Comparison of ENCODE assay signal across 1 cellular context in the genomic region with DNA sequence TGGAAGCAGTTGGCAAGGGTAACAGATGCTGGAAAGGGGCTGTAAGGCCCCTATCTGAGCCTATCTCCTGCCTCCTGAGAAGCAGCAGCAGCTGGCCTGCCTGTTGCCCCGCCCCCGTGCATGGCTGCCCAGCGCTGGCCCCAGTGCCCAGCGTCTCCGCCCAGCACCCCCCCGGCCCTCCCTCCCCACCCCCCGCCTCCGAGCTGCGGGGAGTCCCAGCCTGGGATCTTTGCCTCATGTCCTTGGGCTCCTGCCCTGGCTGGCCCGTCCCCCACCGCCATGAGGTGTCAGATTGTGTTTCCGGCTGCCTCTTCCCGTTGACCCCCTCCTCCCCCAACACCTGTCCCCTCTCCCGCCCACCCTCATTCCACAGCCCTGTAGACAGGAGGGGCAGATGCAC.
A peak's percentile ranks its signal among the peaks of the same experiment; 100 is the strongest.
TF ChIP-seq lines count a peak whose summit lies in the region.

A gene (plus strand): TSS at position 365 of the 400 bp plus-strand sequence. CDS start 56 bp downstream, outside the sequence.

TF ChIP-seq in HepG2, 621 proteins besides CTCF, POLR2A, EP300 and RAD21 (continued from another document):
- TF ChIP-seq GTF3A (CRISPR knock-in tag; conservative IDR thresholded peaks at IDR 0.05) (no peak), SP5 (CRISPR knock-in tag; IDR thresholded peaks at IDR 0.05; ENCODE audit: borderline replicate concordance, low read depth) (peak; percentile 39; the same call in 1 of the 2 replicates), ZNF431 (CRISPR knock-in tag; IDR thresholded peaks at IDR 0.05; ENCODE audit: borderline replicate concordance, low read depth) (no peak), NR1H2 (CRISPR knock-in tag; IDR thresholded peaks at IDR 0.05; ENCODE audit: borderline replicate concordance, low read depth) (no peak), ZNF562 (CRISPR knock-in tag; IDR thresholded peaks at IDR 0.05; ENCODE audit: borderline replicate concordance) (no peak), JUN (CRISPR knock-in tag; IDR thresholded peaks at IDR 0.05) (no peak), ZNF670 (CRISPR knock-in tag; IDR thresholded peaks at IDR 0.05; ENCODE audit: borderline replicate concordance) (0 out of 2 replicates have a peak, but pooled peaks have one; percentile 46), ERF (CRISPR knock-in tag; IDR thresholded peaks at IDR 0.05) (no peak)
- TF ChIP-seq, protein P1, sequence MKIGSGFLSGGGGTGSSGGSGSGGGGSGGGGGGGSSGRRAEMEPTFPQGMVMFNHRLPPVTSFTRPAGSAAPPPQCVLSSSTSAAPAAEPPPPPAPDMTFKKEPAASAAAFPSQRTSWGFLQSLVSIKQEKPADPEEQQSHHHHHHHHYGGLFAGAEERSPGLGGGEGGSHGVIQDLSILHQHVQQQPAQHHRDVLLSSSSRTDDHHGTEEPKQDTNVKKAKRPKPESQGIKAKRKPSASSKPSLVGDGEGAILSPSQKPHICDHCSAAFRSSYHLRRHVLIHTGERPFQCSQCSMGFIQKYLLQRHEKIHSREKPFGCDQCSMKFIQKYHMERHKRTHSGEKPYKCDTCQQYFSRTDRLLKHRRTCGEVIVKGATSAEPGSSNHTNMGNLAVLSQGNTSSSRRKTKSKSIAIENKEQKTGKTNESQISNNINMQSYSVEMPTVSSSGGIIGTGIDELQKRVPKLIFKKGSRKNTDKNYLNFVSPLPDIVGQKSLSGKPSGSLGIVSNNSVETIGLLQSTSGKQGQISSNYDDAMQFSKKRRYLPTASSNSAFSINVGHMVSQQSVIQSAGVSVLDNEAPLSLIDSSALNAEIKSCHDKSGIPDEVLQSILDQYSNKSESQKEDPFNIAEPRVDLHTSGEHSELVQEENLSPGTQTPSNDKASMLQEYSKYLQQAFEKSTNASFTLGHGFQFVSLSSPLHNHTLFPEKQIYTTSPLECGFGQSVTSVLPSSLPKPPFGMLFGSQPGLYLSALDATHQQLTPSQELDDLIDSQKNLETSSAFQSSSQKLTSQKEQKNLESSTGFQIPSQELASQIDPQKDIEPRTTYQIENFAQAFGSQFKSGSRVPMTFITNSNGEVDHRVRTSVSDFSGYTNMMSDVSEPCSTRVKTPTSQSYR (CRISPR knock-in tag; IDR thresholded peaks at IDR 0.05; ENCODE audit: borderline replicate concordance), result peak; percentile 41; the same call in 1 of the 2 replicates
- TF ChIP-seq, protein P2, sequence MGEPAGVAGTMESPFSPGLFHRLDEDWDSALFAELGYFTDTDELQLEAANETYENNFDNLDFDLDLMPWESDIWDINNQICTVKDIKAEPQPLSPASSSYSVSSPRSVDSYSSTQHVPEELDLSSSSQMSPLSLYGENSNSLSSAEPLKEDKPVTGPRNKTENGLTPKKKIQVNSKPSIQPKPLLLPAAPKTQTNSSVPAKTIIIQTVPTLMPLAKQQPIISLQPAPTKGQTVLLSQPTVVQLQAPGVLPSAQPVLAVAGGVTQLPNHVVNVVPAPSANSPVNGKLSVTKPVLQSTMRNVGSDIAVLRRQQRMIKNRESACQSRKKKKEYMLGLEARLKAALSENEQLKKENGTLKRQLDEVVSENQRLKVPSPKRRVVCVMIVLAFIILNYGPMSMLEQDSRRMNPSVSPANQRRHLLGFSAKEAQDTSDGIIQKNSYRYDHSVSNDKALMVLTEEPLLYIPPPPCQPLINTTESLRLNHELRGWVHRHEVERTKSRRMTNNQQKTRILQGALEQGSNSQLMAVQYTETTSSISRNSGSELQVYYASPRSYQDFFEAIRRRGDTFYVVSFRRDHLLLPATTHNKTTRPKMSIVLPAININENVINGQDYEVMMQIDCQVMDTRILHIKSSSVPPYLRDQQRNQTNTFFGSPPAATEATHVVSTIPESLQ (CRISPR knock-in tag; conservative IDR thresholded peaks at IDR 0.05), result no peak
- TF ChIP-seq, protein P3, sequence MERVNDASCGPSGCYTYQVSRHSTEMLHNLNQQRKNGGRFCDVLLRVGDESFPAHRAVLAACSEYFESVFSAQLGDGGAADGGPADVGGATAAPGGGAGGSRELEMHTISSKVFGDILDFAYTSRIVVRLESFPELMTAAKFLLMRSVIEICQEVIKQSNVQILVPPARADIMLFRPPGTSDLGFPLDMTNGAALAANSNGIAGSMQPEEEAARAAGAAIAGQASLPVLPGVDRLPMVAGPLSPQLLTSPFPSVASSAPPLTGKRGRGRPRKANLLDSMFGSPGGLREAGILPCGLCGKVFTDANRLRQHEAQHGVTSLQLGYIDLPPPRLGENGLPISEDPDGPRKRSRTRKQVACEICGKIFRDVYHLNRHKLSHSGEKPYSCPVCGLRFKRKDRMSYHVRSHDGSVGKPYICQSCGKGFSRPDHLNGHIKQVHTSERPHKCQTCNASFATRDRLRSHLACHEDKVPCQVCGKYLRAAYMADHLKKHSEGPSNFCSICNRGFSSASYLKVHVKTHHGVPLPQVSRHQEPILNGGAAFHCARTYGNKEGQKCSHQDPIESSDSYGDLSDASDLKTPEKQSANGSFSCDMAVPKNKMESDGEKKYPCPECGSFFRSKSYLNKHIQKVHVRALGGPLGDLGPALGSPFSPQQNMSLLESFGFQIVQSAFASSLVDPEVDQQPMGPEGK (CRISPR knock-in tag; IDR thresholded peaks at IDR 0.05), result peak; percentile 59
- TF ChIP-seq, protein P4, sequence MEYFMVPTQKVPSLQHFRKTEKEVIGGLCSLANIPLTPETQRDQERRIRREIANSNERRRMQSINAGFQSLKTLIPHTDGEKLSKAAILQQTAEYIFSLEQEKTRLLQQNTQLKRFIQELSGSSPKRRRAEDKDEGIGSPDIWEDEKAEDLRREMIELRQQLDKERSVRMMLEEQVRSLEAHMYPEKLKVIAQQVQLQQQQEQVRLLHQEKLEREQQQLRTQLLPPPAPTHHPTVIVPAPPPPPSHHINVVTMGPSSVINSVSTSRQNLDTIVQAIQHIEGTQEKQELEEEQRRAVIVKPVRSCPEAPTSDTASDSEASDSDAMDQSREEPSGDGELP (IDR thresholded peaks at IDR 0.05; ENCODE audit: borderline replicate concordance, low read depth), result peak; percentile 21; the same call in 1 of the 2 replicates
